11 cellular contexts compared by ENCODE assay signal in the genomic region with DNA sequence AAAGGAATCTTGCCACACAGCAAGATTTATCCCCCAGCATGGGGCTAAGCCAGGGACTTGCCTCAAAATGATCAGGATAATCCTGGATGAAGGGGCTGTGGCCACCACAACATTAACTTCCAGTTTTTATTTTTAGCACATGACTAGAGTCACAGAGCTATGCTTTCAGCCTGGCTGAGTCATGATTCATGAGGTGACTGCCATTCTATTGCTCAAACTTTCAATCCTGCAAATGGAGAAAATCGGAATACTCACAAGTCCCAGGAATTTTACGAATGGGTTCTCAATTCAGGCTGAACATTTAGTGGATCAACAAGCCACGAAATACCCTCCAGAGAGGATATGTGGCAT.
A peak's percentile ranks its signal among the peaks of the same experiment; 100 is the strongest.
DNase-seq lines count a peak whose midpoint lies in the region; ATAC-seq and TF ChIP-seq lines count a peak whose summit lies in the region.
"Had no signal": no experiment of that assay in that cellular context is flagged by ENCODE, and none has a peak within 500 bp of the region (broad histone marks: within the 10 kb centered on the region; RNA-seq: fewer than 3 reads in every experiment).

No MANE protein-coding gene starts in this region.

- no peaks in the 10 kb centered on the region for H3K36me3 ChIP-seq in hepatocyte (replicated peaks; ENCODE audit: insufficient read depth, low read depth)

- H3K27me3 ChIP-seq in hepatocyte: no peaks in the 10 kb centered on the region

- H4K20me1 ChIP-seq in hepatocyte (ENCODE audit: insufficient read depth, poor library complexity, severe bottlenecking): no peaks in the 10 kb centered on the region

- no peaks in the 10 kb centered on the region for H3K79me2 ChIP-seq in hepatocyte

- WGBS in hepatocyte (ENCODE audit: low lambda C conversion rate, missing lambda C conversion rate): 81% methylated on average over 3 of the region's 3 CpGs

- DNase-seq in AG08396 (ENCODE audit: low spot score) (peak; percentile 52), HT1080 (ENCODE audit: low read depth) (peak; percentile 69), UCSD-AML1 (lab: John Stamatoyannopoulos, UW; ENCODE audit: unreplicated experiment) (peak; percentile 8), hepatocyte (ENCODE audit: low spot score) (peak; percentile 7), HuH-7.5 (ENCODE audit: low spot score) (no peak), inferior parietal cortex (ENCODE audit: extremely low spot score) (no peak)
- DNase-seq: CD4-positive, alpha-beta memory T cell; immature natural killer cell; NCI-H2081 had no signal

- TF ChIP-seq CTCF in hepatocyte (IDR thresholded peaks at IDR 0.05; ENCODE audit: poor library complexity): no peak

- H3K9me2 ChIP-seq in hepatocyte (replicated peaks; ENCODE audit: insufficient read depth): no peaks in the 10 kb centered on the region

- H3K4me3 ChIP-seq in hepatocyte: no peak overlapping the region

- H2AFZ ChIP-seq in hepatocyte: no peak overlapping the region

- H3K4me1 ChIP-seq in hepatocyte (ENCODE audit: insufficient read depth): no peaks in the 10 kb centered on the region

- no peak overlapping the region for H3K4me2 ChIP-seq in hepatocyte

- no peak for ATAC-seq in GM19452 (IDR thresholded peaks at IDR 0.05; ENCODE audit: unreplicated experiment)
- no peak for ATAC-seq in HG03139 (IDR thresholded peaks at IDR 0.05; ENCODE audit: unreplicated experiment)

- no peak overlapping the region for H3K27ac ChIP-seq in hepatocyte

- H3K9me3 ChIP-seq in hepatocyte (ENCODE audit: low read depth): no peaks in the 10 kb centered on the region

Comparison
In these comparisons a context has a peak if more than half of its experiments do, and no peak if none do; other contexts are left out.
1. DNase-seq: peak in AG08396 (single experiment), HT1080 (single experiment), UCSD-AML1 (single experiment) and hepatocyte (single experiment); none in HuH-7.5 (single experiment) and inferior parietal cortex (single experiment).